9 cellular contexts compared by ENCODE assay signal in genomic region chr20:46022411-46023147, GRCh38. TPM values are rescaled to one million over a fixed set of nuclear protein-coding genes. Genes with fewer than 3 reads are reported as not detected.
DNase-seq lines count a peak whose midpoint lies in the region; ATAC-seq lines count a peak whose summit lies in the region.
"Had no signal": no experiment of that assay in that cellular context is flagged by ENCODE, and none has a peak within 500 bp of the region (broad histone marks: within the 10 kb centered on the region; RNA-seq: fewer than 3 reads in every experiment).

No MANE protein-coding gene starts in this region.

- H3K4me1 ChIP-seq in mesodermal cell (ENCODE audit: control insufficient read depth, insufficient read depth, low read length, poor library complexity, severe bottlenecking): peaks cover 4% of the 10 kb centered on the region

- H3K4me3 Mint-ChIP-seq in activated CD4-positive, alpha-beta memory T cell treated with anti-CD3 and anti-CD28 coated beads for 36 hours: peak overlapping the region; percentile 46

- intact Hi-C loops in activated CD4-positive, alpha-beta memory T cell treated with anti-CD3 and anti-CD28 coated beads for 36 hours (cut with micrococcal nuclease): loop anchor here (2.0 to 5.0 kb wide), 3 partner anchors 66 to 285 kb away; partner anchors contain the start of genes CDH22 and NCOA5

- no peaks in the 10 kb centered on the region for H3K36me3 ChIP-seq in mesodermal cell (ENCODE audit: control insufficient read depth, insufficient read depth, low read length)

- no peak overlapping the region for H3K27ac Mint-ChIP-seq in activated CD4-positive, alpha-beta memory T cell treated with anti-CD3 and anti-CD28 coated beads for 36 hours

- ATAC-seq in GM19035 (IDR thresholded peaks at IDR 0.05; ENCODE audit: unreplicated experiment): no peak

- H3K4me1 Mint-ChIP-seq in activated CD4-positive, alpha-beta memory T cell treated with anti-CD3 and anti-CD28 coated beads for 36 hours (ENCODE audit: low read depth): peaks cover 13% of the 10 kb centered on the region

- DNase-seq in NCI-H2227 (lab: John Stamatoyannopoulos, UW; ENCODE audit: unreplicated experiment) (peak; percentile 74), NCI-H2227 treated with DMSO at 0.1 percent for 48 hours (lab: John Stamatoyannopoulos, UW) (no peak), NCI-H345 (lab: John Stamatoyannopoulos, UW) (peak; percentile 68), ecto neural progenitor cell (ENCODE audit: low spot score) (peak; percentile 80)
- DNase-seq in activated CD4-positive, alpha-beta memory T cell treated with anti-CD3 and anti-CD28 coated beads for 36 hours: peak; percentile 80
- peak; percentile 64 for DNase-seq in stimulated activated CD8-positive, alpha-beta memory T cell treated with anti-CD3 and anti-CD28 coated beads, Interleukin-4, amount 100 ng/mL, for 24 hours (ENCODE audit: low read depth)

- H3K9me3 ChIP-seq in mesodermal cell (ENCODE audit: control insufficient read depth, low read length): no peaks in the 10 kb centered on the region

- peaks cover 35% of the 10 kb centered on the region for H3K27me3 Mint-ChIP-seq in activated CD4-positive, alpha-beta memory T cell treated with anti-CD3 and anti-CD28 coated beads for 36 hours

- H3K9me3 Mint-ChIP-seq in activated CD4-positive, alpha-beta memory T cell treated with anti-CD3 and anti-CD28 coated beads for 36 hours: no peaks in the 10 kb centered on the region

- CTCF ChIA-PET in activated CD4-positive, alpha-beta memory T cell treated with anti-CD3 and anti-CD28 coated beads for 36 hours (lab: Charles Lee): interaction anchor here (0.6 to 4.0 kb wide), 33 partner anchors 9 to 557 kb away, joined by 3 to 49 read pairs (median 4); partner anchors contain the start of genes MMP9 and ZNF335

- H3K36me3 Mint-ChIP-seq in activated CD4-positive, alpha-beta memory T cell treated with anti-CD3 and anti-CD28 coated beads for 36 hours: no peaks in the 10 kb centered on the region

- no peak overlapping the region for H3K27ac ChIP-seq in mesodermal cell (ENCODE audit: low read depth, low read length, severe bottlenecking)
- H3K27ac ChIP-seq: skin epidermis had no signal

- H3K4me3 ChIP-seq in mesodermal cell (ENCODE audit: extremely low read depth, insufficient read depth, low read length, poor library complexity, severe bottlenecking): peak overlapping the region; percentile 64

- POLR2A ChIA-PET in activated CD4-positive, alpha-beta memory T cell treated with anti-CD3 and anti-CD28 coated beads for 36 hours (lab: Charles Lee): interaction anchor here (0.7 kb wide), 1 partner anchor 335 kb away, joined by 3 read pairs; no protein-coding TSS in a partner anchor

- WGBS in mesodermal cell (ENCODE audit: insufficient coverage in 2 of 2), 2 experiments: 3% methylated on average over 19 to 29 of the region's 37 CpGs

RNA-seq across cellular contexts. Expression of gene SLC12A5, which starts 6.4 kb away (rescaled TPM):
- under 1 TPM in 1 of 2 experiments, not detected in 1; 0.97 TPM for total RNA-seq in activated CD4-positive, alpha-beta memory T cell treated with anti-CD3 and anti-CD28 coated beads for 36 hours
- polyA plus RNA-seq in mesodermal cell (2013, experiment 1 of 2): 15.1 TPM
- 9.7 TPM for polyA plus RNA-seq in mesodermal cell (2013, experiment 2 of 2)

RNA-seq across cellular contexts. Expression of gene MMP9, which starts 13.9 kb away (rescaled TPM):
- under 1 TPM; 0.10 to 0.12 TPM for total RNA-seq in activated CD4-positive, alpha-beta memory T cell treated with anti-CD3 and anti-CD28 coated beads for 36 hours
- 12.8 TPM for polyA plus RNA-seq in mesodermal cell (2013, experiment 1 of 2)
- polyA plus RNA-seq in mesodermal cell (2013, experiment 2 of 2): 9.0 TPM

RNA-seq across cellular contexts. Expression of gene ZNF335, which starts 50.6 kb away (rescaled TPM):
- total RNA-seq in activated CD4-positive, alpha-beta memory T cell treated with anti-CD3 and anti-CD28 coated beads for 36 hours: 10 to 100 TPM; 24.1 to 26.0 TPM
- polyA plus RNA-seq in mesodermal cell (2013, experiment 1 of 2): 15.3 TPM
- 11.1 TPM for polyA plus RNA-seq in mesodermal cell (2013, experiment 2 of 2)
